Comparison of ENCODE assay signal across 8 cellular contexts in the genomic region with DNA sequence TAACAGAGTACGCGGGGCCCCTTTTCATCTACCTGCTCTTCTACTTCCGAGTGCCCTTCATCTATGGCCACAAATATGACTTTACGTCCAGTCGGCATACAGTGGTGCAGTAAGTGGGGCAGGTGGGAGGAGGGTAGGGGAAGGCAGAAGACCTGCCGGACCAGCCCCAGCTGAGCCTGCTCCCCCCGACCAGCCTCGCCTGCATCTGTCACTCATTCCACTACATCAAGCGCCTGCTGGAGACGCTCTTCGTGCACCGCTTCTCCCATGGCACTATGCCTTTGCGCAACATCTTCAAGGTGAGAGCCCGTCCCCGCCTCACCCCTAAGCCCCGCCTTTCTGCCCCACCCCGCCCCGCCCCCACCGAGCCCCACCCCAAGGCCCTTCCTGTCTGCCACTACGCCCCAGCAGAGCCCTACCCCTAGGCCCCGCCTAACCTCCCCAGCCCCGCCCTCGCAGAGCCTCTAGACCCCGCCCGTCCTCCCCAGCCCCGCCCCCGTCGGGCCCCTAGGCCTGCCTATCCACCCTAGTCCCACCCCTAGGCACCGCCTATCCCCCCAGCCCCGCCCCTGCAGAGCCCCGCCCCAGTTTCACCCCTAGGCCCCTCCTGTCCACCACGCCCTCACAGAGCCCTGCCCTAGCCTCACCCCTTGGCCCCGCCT. TPM values are rescaled to one million over a fixed set of nuclear protein-coding genes. Genes with fewer than 3 reads are reported as not detected.
DNase-seq lines count a peak whose midpoint lies in the region; TF ChIP-seq lines count a peak whose summit lies in the region.

No MANE protein-coding gene starts in this region.

- 68 to 90% (median 79%) methylated on average over 14 to 33 of the region's 33 CpGs for WGBS in stomach, 5 donors

- H3K27ac ChIP-seq in stomach = no peak overlapping the region

- DNase-seq in GM19238 (ENCODE audit: insufficient read length, low spot score) (peak; percentile 32), SK-MEL-5 (ENCODE audit: low read depth, low spot score) (peak; percentile 63), ecto neural progenitor cell (ENCODE audit: low spot score) (peak; percentile 70), NCI-H1105 treated with DMSO at 0.1 percent for 48 hours (lab: John Stamatoyannopoulos, UW) (no peak), stomach (no peak), HPDE6-E6E7 (ENCODE audit: extremely low spot score) (no peak), cerebellum (ENCODE audit: low spot score) (no peak)
- peak; percentile 79 for DNase-seq in stimulated activated CD4-positive, alpha-beta T cell treated with anti-CD3 and anti-CD28 coated beads, Interleukin-15, amount 100 ng/mL, for 24 hours

- in situ Hi-C loops in SK-MEL-5 (cut with HindIII; ENCODE audit: low pct_unique_long_range_greater_than_20kb, low sequenced_read_pairs) = no loop called here

- H3K4me3 ChIP-seq in stomach = no peak overlapping the region

- H3K4me1 ChIP-seq in stomach = peaks cover 12 to 47% (median 41%) of the 10 kb centered on the region in 4 donors

- intact Hi-C loops in stomach (cut with DNase I; ENCODE audit: low total_unique reads) = loop anchor here (10.0 kb wide), 1 partner anchor 131 kb away; the partner anchor contains the start of gene ZNF333

- TF ChIP-seq EP300 in stomach (IDR thresholded peaks at IDR 0.05) = no peak

- TF ChIP-seq POLR2A in stomach (IDR thresholded peaks at IDR 0.05) = no peak

- no peaks in the 10 kb centered on the region for H3K27me3 ChIP-seq in stomach

- H3K9me3 ChIP-seq in stomach = no peaks in the 10 kb centered on the region

- no peak for TF ChIP-seq CTCF in stomach (IDR thresholded peaks at IDR 0.05)

- peaks cover 20 to 67% (median 49%) of the 10 kb centered on the region in 4 donors for H3K36me3 ChIP-seq in stomach

RNA-seq across cellular contexts. Expression of gene NDUFB7, which starts 7.7 kb away (rescaled TPM):
- total RNA-seq in SK-MEL-5 (2014; rRNA removed; shearing (Covaris generic)) = 190 and 221 TPM in 2 replicates
- 236 and 402 TPM in 2 replicates for polyA plus RNA-seq in SK-MEL-5 (2015; cell fraction: cytosol; rRNA removed)
- 18.4 and 29.2 TPM in 2 replicates for polyA plus RNA-seq in SK-MEL-5 (2015; cell fraction: nucleus; rRNA removed)
- 1,000 to 10,000 TPM in 1 of 5 donors, 100 to 1,000 TPM in 4; 159 to 1,175 (median 226) TPM for total RNA-seq in stomach
- 100 to 1,000 TPM; 558 to 652 (median 596) TPM for polyA plus RNA-seq in stomach
- total RNA-seq in cerebellum = 93.8 TPM

RNA-seq across cellular contexts. Expression of gene CLEC17A, which starts 18.8 kb away (rescaled TPM):
- 0.26 TPM in 1 of 2 replicates, not detected in the other for total RNA-seq in SK-MEL-5 (2014; rRNA removed; shearing (Covaris generic))
- 0.25 and 0.37 TPM in 2 replicates for polyA plus RNA-seq in SK-MEL-5 (2015; cell fraction: cytosol; rRNA removed)
- polyA plus RNA-seq in SK-MEL-5 (2015; cell fraction: nucleus; rRNA removed) = 0.24 TPM in 1 of 2 replicates, not detected in the other
- total RNA-seq in stomach = under 1 TPM in 1 of 5 donors, not detected in 4; 0.18 TPM
- polyA plus RNA-seq in stomach = under 1 TPM in 1 of 3 donors, not detected in 2; 0.18 TPM
- not detected for total RNA-seq in cerebellum

RNA-seq across cellular contexts. Expression of gene TECR, which starts 34.7 kb away (rescaled TPM):
- 62.8 and 90.9 TPM in 2 replicates for total RNA-seq in SK-MEL-5 (2014; rRNA removed; shearing (Covaris generic))
- 193 and 205 TPM in 2 replicates for polyA plus RNA-seq in SK-MEL-5 (2015; cell fraction: cytosol; rRNA removed)
- polyA plus RNA-seq in SK-MEL-5 (2015; cell fraction: nucleus; rRNA removed) = 131 and 158 TPM in 2 replicates
- total RNA-seq in stomach (10 to 100 TPM; 10.5 to 90.4 (median 54.0) TPM), cerebellum (15.7 TPM)
- polyA plus RNA-seq in stomach = 100 to 1,000 TPM; 114 to 266 (median 166) TPM

RNA-seq across cellular contexts. Expression of gene DNAJB1, which starts 45.9 kb away (rescaled TPM):
- total RNA-seq in SK-MEL-5 (2014; rRNA removed; shearing (Covaris generic)) = 96.8 and 105 TPM in 2 replicates
- 124 and 131 TPM in 2 replicates for polyA plus RNA-seq in SK-MEL-5 (2015; cell fraction: cytosol; rRNA removed)
- polyA plus RNA-seq in SK-MEL-5 (2015; cell fraction: nucleus; rRNA removed) = 30.4 and 32.4 TPM in 2 replicates
- total RNA-seq in stomach = 10 to 100 TPM in 4 of 5 donors, 1 to 10 TPM in 1; 9.9 to 62.6 (median 33.0) TPM
- polyA plus RNA-seq in stomach = 10 to 100 TPM; 74.9 to 85.8 (median 80.9) TPM
- total RNA-seq in cerebellum = 26.3 TPM

Comparison
In these comparisons a context has a peak if more than half of its experiments do, and no peak if none do; other contexts are left out.
1. DNase-seq: peak in GM19238 (single experiment), SK-MEL-5 (single experiment), ecto neural progenitor cell (single experiment) and stimulated activated CD4-positive, alpha-beta T cell treated with anti-CD3 and anti-CD28 coated beads, Interleukin-15, amount 100 ng/mL, for 24 hours (single experiment); none in NCI-H1105 treated with DMSO at 0.1 percent for 48 hours (single experiment), stomach (single experiment), HPDE6-E6E7 (single experiment) and cerebellum (single experiment).